Comparison of ENCODE assay signal across 8 cellular contexts in the genomic region with DNA sequence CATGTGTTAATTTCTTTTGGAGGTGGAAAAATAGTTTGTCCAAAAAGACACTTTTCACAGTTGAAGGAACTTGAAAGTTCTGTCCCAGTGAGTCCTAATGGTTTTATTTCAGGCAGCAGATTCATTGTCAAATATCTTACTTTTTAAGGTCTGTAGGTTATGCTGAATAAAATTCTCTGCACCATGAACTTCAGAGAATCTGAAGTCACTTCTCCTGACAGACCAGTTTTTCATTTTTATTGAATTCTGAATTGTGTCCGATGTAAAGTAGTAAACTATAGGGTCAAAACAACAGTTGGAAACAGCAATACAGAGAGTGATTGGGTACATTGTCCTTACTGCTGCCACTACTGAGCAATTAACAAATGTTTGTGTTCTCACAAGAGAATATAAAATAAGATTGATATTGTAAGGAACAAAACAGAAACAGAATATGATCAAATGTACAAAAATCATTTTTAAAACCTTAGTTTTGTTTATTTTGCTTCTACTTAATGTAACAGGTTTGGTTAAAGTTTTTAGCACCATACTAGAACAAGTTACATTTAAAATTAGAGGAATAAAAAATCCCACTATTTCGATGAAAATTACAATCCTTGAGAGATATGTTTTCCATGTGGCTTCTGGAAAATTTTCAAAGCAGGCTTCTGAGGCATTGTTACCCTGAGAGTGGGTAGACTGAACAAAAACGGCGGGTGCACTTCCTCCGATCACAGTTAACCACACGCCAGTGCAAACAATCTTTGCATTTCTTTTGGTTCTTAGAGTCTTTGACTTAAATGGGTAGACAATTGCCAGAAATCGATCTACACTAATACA. TPM values are rescaled to one million over a fixed set of nuclear protein-coding genes. Genes with fewer than 3 reads are reported as not detected.
DNase-seq lines count a peak whose midpoint lies in the region; ATAC-seq and TF ChIP-seq lines count a peak whose summit lies in the region.

No MANE protein-coding gene starts in this region.

- H3K27ac ChIP-seq in lower lobe of right lung (peak overlapping the region; percentile 83), urinary bladder (ENCODE audit: low read depth) (peak overlapping the region; percentile 82)

- ATAC-seq in lower lobe of right lung: peak; percentile 41 to 77
- no peak for ATAC-seq in HG03175 (IDR thresholded peaks at IDR 0.05; ENCODE audit: unreplicated experiment)
- no peak for ATAC-seq in GM21723 (IDR thresholded peaks at IDR 0.05; ENCODE audit: unreplicated experiment)

- intact Hi-C loops in lower lobe of right lung (cut with DNase I): no loop called here

- WGBS in urinary bladder: 12% methylated on average over 7 of the region's 7 CpGs

- no peaks in the 10 kb centered on the region for H3K9me3 ChIP-seq in lower lobe of right lung

- peak; percentile 37 for DNase-seq in stimulated activated CD4-positive, alpha-beta T cell treated with anti-CD3 and anti-CD28 coated beads, Interleukin-15, amount 100 ng/mL, for 24 hours
- no peak for DNase-seq in stimulated activated CD4-positive, alpha-beta T cell treated with anti-CD3 and anti-CD28 coated beads, Interleukin-1b, Interleukin-23, amount 100 ng/mL, for 48 hours
- DNase-seq in central memory CD4-positive, alpha-beta T cell: peak; percentile 31
- no peak for DNase-seq in lower lobe of right lung
- DNase-seq in DMS 273 (lab: John Stamatoyannopoulos, UW; ENCODE audit: unreplicated experiment): no peak

- no peaks in the 10 kb centered on the region for H3K27me3 ChIP-seq in lower lobe of right lung (ENCODE audit: low read depth)

- H3K4me3 ChIP-seq in lower lobe of right lung (peak overlapping the region; percentile 59), urinary bladder (ENCODE audit: low read depth, low read length) (peak overlapping the region; percentile 86)

- peaks cover 22% of the 10 kb centered on the region for H3K4me1 ChIP-seq in lower lobe of right lung
- no peaks in the 10 kb centered on the region for H3K4me1 ChIP-seq in urinary bladder (ENCODE audit: insufficient read depth)

- H3K36me3 ChIP-seq in lower lobe of right lung (no peaks in the 10 kb centered on the region), urinary bladder (ENCODE audit: insufficient read depth) (peaks cover 2% of the 10 kb centered on the region)

- TF ChIP-seq CTCF in lower lobe of right lung (IDR thresholded peaks at IDR 0.05): no peak

RNA-seq across cellular contexts. Expression of a gene that starts 1.4 kb away (rescaled TPM):
- 25.7 TPM for total RNA-seq in lower lobe of right lung
- 92.7 TPM for total RNA-seq in urinary bladder
- polyA plus RNA-seq in urinary bladder: 20.8 TPM

Comparison
In these comparisons a context has a peak if more than half of its experiments do, and no peak if none do; other contexts are left out.
1. DNase-seq: peak in stimulated activated CD4-positive, alpha-beta T cell treated with anti-CD3 and anti-CD28 coated beads, Interleukin-15, amount 100 ng/mL, for 24 hours (single experiment) and central memory CD4-positive, alpha-beta T cell (single experiment); none in stimulated activated CD4-positive, alpha-beta T cell treated with anti-CD3 and anti-CD28 coated beads, Interleukin-1b, Interleukin-23, amount 100 ng/mL, for 48 hours (single experiment), lower lobe of right lung (single experiment) and DMS 273 (single experiment).
2. ATAC-seq: peak in lower lobe of right lung (2 of 2); none in HG03175 (single experiment) and GM21723 (single experiment).